30 cellular contexts compared by ENCODE assay signal in genomic region chr11:75480890-75481190, GRCh38.
"Had no signal": no experiment of that assay in that cellular context is flagged by ENCODE, and none has a peak within 500 bp of the region (broad histone marks: within the 10 kb centered on the region; RNA-seq: fewer than 3 reads in every experiment).

No MANE protein-coding gene starts in this region.

- DNase-seq: activated B cell treated with CpG ODN at 0.5 μM for 24 hours; activated CD4-positive, alpha-beta T cell treated with anti-CD3 and anti-CD28 coated beads, Interleukin-2, amount 50 U/mL, for 1 hour; activated CD8-positive, alpha-beta T cell treated with anti-CD3 and anti-CD28 coated beads for 36 hours; activated naive CD4-positive, alpha-beta T cell; activated naive CD8-positive, alpha-beta T cell treated with anti-CD3 and anti-CD28 coated beads for 36 hours; activated T-cell treated with anti-CD3 and anti-CD28 coated beads, Interleukin-2, amount 50 U/mL, for 4 hours; aorta; body of pancreas; effector CD4-positive, alpha-beta T cell; esophagus squamous epithelium; foreskin melanocyte; left ventricle myocardium superior; nephron progenitor cell; pancreas; psoas muscle; sigmoid colon; stimulated activated CD4-positive, alpha-beta T cell treated with anti-CD3 and anti-CD28 coated beads, Interleukin-1b, Interleukin-23, amount 100 ng/mL, for 48 hours; stimulated activated CD4-positive, alpha-beta T cell treated with anti-CD3 and anti-CD28 coated beads, Interleukin-4, amount 100 ng/mL, for 4 hours; stimulated activated CD8-positive, alpha-beta memory T cell treated with anti-CD3 and anti-CD28 coated beads, Interleukin-4, amount 100 ng/mL, for 48 hours; stimulated activated naive B cell treated with anti-CD40 and anti-IgM and Interleukin-4, amounts not matched to agents 10 μg/mL and 1 μg/mL and 100 μg/mL, for 72 hours; stomach; T-cell; thyroid gland; upper lobe of right lung had no signal

- H3K4me3 ChIP-seq: adrenal gland, body of pancreas, cardiac muscle cell, esophagus squamous epithelium, pancreas, psoas muscle, sigmoid colon, smooth muscle cell, stomach, thyroid gland, upper lobe of right lung had no signal

- H3K27me3 Mint-ChIP-seq: activated B cell treated with CpG ODN at 0.5 μM for 24 hours; activated CD8-positive, alpha-beta T cell treated with anti-CD3 and anti-CD28 coated beads for 36 hours; activated naive CD8-positive, alpha-beta T cell treated with anti-CD3 and anti-CD28 coated beads for 36 hours; stimulated activated naive B cell treated with anti-CD40 and anti-IgM and Interleukin-4, amounts not matched to agents 10 μg/mL and 1 μg/mL and 100 μg/mL, for 72 hours; T-cell had no signal

- H3K36me3 ChIP-seq: adrenal gland, cardiac muscle cell, esophagus squamous epithelium, pancreas, sigmoid colon, stomach, thyroid gland, upper lobe of right lung had no signal

- H3K36me3 Mint-ChIP-seq: activated naive CD8-positive, alpha-beta T cell treated with anti-CD3 and anti-CD28 coated beads for 36 hours; stimulated activated naive B cell treated with anti-CD40 and anti-IgM and Interleukin-4, amounts not matched to agents 10 μg/mL and 1 μg/mL and 100 μg/mL, for 72 hours; T-cell had no signal

- H3K9me3 Mint-ChIP-seq: activated B cell treated with CpG ODN at 0.5 μM for 24 hours; activated CD8-positive, alpha-beta T cell treated with anti-CD3 and anti-CD28 coated beads for 36 hours; activated naive CD8-positive, alpha-beta T cell treated with anti-CD3 and anti-CD28 coated beads for 36 hours; activated T-cell treated with anti-CD3 and anti-CD28 coated beads, Interleukin-2, amount 50 U/mL, for 4 hours; activated T-helper 2 cell treated with anti-CD3 and anti-CD28 coated beads, Interferon-gamma antibody, Interleukin-2, Interleukin-4, amounts not matched to agents 10 μg/mL and 5 μg/mL and 100 μg/mL, durations not matched to agents 14 hours and 24 hours and 36 hours; nephron progenitor cell; stimulated activated naive B cell treated with anti-CD40 and anti-IgM and Interleukin-4, amounts not matched to agents 10 μg/mL and 1 μg/mL and 100 μg/mL, for 72 hours; T-cell; T-helper 2 cell treated with Interferon-gamma antibody and Interleukin-4, amounts not matched to agents 5 μg/mL and 100 μg/mL, for 36 hours had no signal

- H3K27ac ChIP-seq: adrenal gland, body of pancreas, cardiac muscle cell, epithelial cell of prostate, esophagus squamous epithelium, pancreas, psoas muscle, sigmoid colon, stomach, thyroid gland, upper lobe of right lung had no signal

- H3K4me2 ChIP-seq: smooth muscle cell had no signal

- H3K27me3 ChIP-seq: adrenal gland, body of pancreas, cardiac muscle cell, esophagus squamous epithelium, pancreas, sigmoid colon, stomach, thyroid gland, upper lobe of right lung had no signal

- H3K27ac Mint-ChIP-seq: activated B cell treated with CpG ODN at 0.5 μM for 24 hours; activated CD8-positive, alpha-beta T cell treated with anti-CD3 and anti-CD28 coated beads for 36 hours; activated naive CD8-positive, alpha-beta T cell treated with anti-CD3 and anti-CD28 coated beads for 36 hours; activated T-helper 2 cell treated with anti-CD3 and anti-CD28 coated beads, Interferon-gamma antibody, Interleukin-2, Interleukin-4, amounts not matched to agents 10 μg/mL and 5 μg/mL and 100 μg/mL, durations not matched to agents 14 hours and 24 hours and 36 hours; nephron progenitor cell; stimulated activated naive B cell treated with anti-CD40 and anti-IgM and Interleukin-4, amounts not matched to agents 10 μg/mL and 1 μg/mL and 100 μg/mL, for 72 hours; T-cell; T-helper 2 cell treated with Interferon-gamma antibody and Interleukin-4, amounts not matched to agents 5 μg/mL and 100 μg/mL, for 36 hours had no signal

- H3K4me3 Mint-ChIP-seq: activated B cell treated with CpG ODN at 0.5 μM for 24 hours; activated CD8-positive, alpha-beta T cell treated with anti-CD3 and anti-CD28 coated beads for 36 hours; activated naive CD8-positive, alpha-beta T cell treated with anti-CD3 and anti-CD28 coated beads for 36 hours; activated T-cell treated with anti-CD3 and anti-CD28 coated beads, Interleukin-2, amount 50 U/mL, for 4 hours; nephron progenitor cell; stimulated activated naive B cell treated with anti-CD40 and anti-IgM and Interleukin-4, amounts not matched to agents 10 μg/mL and 1 μg/mL and 100 μg/mL, for 72 hours; T-cell; T-helper 2 cell treated with Interferon-gamma antibody and Interleukin-4, amounts not matched to agents 5 μg/mL and 100 μg/mL, for 36 hours had no signal

- H3K9me3 ChIP-seq: adrenal gland, body of pancreas, esophagus squamous epithelium, pancreas, psoas muscle, sigmoid colon, stomach, thyroid gland, upper lobe of right lung had no signal
